1 cellular context compared by ENCODE assay signal in the genomic region with DNA sequence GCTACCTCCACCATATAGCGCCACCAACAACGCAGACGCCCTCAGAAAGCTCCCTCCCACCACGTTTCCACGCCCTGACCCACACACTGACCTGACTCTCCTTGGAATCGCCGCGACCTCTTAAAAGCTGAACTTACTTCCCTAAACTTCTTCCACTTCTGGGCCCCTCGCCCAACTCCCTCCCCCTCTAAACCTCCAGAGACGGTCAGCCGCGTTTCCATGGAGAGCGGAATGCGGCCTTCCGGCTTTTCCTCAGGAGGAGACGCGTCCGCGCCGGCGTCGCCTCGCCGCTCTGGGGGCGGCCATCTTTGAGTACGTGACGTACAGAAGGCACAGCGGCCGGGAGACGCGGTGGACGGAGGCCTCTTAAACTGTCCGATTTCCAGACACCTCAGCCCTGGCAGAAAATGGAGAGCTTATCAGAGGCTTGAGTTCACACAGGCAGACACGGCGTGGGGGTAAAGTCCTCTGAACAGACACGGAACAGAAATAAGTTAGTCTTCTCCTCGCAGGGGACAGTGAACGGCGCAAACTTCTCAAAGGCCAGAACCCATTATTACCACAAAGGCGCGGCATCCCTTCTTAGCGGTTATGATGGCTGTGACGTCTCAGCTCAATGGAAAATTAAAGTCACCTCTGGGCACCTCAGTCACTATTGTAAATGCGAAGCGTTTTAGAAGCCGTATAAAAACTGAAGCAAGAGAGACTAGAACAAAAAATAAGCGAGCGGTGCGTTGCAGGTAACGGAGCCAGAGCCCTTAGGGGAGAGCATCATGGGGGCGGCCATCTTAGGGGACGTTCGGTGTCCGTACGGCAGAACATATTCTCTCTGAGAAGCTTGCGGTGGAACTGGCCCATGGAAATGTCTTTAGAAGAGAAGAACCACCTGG.
TF ChIP-seq lines count a peak whose summit lies in the region.

A gene (minus strand): TSS at position 235 of the 890 bp plus-strand sequence. CDS start 1,970 bp downstream, outside the sequence.

TF ChIP-seq in K562, 482 proteins besides CTCF, POLR2A, EP300 and RAD21 (continued from another document and continues in another):
- TF ChIP-seq ATF1 (CRISPR knock-in tag; IDR thresholded peaks at IDR 0.05) (peak; percentile 49; the same call in 1 of the 2 replicates), ATF1 (tag; IDR thresholded peaks at IDR 0.05) (peak; percentile 93), NFATC3 (IDR thresholded peaks at IDR 0.05) (no peak), ZNF785 (CRISPR knock-in tag; IDR thresholded peaks at IDR 0.05) (no peak), XRCC3 (IDR thresholded peaks at IDR 0.05) (no peak), RFX1 (IDR thresholded peaks at IDR 0.05) (peak; percentile 91), ZC3H11A (IDR thresholded peaks at IDR 0.05; ENCODE audit: low read depth, low read length) (no peak), BDP1 (IDR thresholded peaks at IDR 0.05; ENCODE audit: insufficient read depth, insufficient read length) (no peak), CHCHD3 (CRISPR knock-in tag; IDR thresholded peaks at IDR 0.05) (no peak), XRCC5 (IDR thresholded peaks at IDR 0.05; ENCODE audit: low read depth, low read length) (no peak), KHSRP (IDR thresholded peaks at IDR 0.05) (no peak), NCOA4 (IDR thresholded peaks at IDR 0.05; ENCODE audit: partially characterized antibody) (no peak), SLC30A9 (CRISPR knock-in tag; IDR thresholded peaks at IDR 0.05) (no peak), RNF2 (IDR thresholded peaks at IDR 0.05) (peak; percentile 62), BMI1 (IDR thresholded peaks at IDR 0.05; ENCODE audit: low read length) (no peak), IRF2 (CRISPR knock-in tag; IDR thresholded peaks at IDR 0.05) (no peak), SPI1 (IDR thresholded peaks at IDR 0.05; ENCODE audit: borderline replicate concordance, low read depth, low read length) (peak; percentile 21; the same call in 1 of the 2 replicates), MTA1 (IDR thresholded peaks at IDR 0.05; ENCODE audit: borderline replicate concordance) (peak; percentile 85; the same call in 1 of the 2 replicates), BCOR (IDR thresholded peaks at IDR 0.05) (0 out of 2 replicates have a peak, but pooled peaks have one; percentile 35), KDM1A (IDR thresholded peaks at IDR 0.05) (no peak), ERF (CRISPR knock-in tag; IDR thresholded peaks at IDR 0.05) (peak; percentile 60; the same call in 1 of the 2 replicates), SNIP1 (IDR thresholded peaks at IDR 0.05; ENCODE audit: low read depth) (no peak)
- TF ChIP-seq, protein P1, sequence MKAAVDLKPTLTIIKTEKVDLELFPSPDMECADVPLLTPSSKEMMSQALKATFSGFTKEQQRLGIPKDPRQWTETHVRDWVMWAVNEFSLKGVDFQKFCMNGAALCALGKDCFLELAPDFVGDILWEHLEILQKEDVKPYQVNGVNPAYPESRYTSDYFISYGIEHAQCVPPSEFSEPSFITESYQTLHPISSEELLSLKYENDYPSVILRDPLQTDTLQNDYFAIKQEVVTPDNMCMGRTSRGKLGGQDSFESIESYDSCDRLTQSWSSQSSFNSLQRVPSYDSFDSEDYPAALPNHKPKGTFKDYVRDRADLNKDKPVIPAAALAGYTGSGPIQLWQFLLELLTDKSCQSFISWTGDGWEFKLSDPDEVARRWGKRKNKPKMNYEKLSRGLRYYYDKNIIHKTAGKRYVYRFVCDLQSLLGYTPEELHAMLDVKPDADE (conservative IDR thresholded peaks at IDR 0.05; ENCODE audit: control insufficient read depth, low read depth, low read length): peak; percentile 76
- TF ChIP-seq, protein P2, sequence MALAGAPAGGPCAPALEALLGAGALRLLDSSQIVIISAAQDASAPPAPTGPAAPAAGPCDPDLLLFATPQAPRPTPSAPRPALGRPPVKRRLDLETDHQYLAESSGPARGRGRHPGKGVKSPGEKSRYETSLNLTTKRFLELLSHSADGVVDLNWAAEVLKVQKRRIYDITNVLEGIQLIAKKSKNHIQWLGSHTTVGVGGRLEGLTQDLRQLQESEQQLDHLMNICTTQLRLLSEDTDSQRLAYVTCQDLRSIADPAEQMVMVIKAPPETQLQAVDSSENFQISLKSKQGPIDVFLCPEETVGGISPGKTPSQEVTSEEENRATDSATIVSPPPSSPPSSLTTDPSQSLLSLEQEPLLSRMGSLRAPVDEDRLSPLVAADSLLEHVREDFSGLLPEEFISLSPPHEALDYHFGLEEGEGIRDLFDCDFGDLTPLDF (CRISPR knock-in tag; IDR thresholded peaks at IDR 0.05): 0 out of 2 replicates have a peak, but pooled peaks have one; percentile 54
- TF ChIP-seq, protein P3, sequence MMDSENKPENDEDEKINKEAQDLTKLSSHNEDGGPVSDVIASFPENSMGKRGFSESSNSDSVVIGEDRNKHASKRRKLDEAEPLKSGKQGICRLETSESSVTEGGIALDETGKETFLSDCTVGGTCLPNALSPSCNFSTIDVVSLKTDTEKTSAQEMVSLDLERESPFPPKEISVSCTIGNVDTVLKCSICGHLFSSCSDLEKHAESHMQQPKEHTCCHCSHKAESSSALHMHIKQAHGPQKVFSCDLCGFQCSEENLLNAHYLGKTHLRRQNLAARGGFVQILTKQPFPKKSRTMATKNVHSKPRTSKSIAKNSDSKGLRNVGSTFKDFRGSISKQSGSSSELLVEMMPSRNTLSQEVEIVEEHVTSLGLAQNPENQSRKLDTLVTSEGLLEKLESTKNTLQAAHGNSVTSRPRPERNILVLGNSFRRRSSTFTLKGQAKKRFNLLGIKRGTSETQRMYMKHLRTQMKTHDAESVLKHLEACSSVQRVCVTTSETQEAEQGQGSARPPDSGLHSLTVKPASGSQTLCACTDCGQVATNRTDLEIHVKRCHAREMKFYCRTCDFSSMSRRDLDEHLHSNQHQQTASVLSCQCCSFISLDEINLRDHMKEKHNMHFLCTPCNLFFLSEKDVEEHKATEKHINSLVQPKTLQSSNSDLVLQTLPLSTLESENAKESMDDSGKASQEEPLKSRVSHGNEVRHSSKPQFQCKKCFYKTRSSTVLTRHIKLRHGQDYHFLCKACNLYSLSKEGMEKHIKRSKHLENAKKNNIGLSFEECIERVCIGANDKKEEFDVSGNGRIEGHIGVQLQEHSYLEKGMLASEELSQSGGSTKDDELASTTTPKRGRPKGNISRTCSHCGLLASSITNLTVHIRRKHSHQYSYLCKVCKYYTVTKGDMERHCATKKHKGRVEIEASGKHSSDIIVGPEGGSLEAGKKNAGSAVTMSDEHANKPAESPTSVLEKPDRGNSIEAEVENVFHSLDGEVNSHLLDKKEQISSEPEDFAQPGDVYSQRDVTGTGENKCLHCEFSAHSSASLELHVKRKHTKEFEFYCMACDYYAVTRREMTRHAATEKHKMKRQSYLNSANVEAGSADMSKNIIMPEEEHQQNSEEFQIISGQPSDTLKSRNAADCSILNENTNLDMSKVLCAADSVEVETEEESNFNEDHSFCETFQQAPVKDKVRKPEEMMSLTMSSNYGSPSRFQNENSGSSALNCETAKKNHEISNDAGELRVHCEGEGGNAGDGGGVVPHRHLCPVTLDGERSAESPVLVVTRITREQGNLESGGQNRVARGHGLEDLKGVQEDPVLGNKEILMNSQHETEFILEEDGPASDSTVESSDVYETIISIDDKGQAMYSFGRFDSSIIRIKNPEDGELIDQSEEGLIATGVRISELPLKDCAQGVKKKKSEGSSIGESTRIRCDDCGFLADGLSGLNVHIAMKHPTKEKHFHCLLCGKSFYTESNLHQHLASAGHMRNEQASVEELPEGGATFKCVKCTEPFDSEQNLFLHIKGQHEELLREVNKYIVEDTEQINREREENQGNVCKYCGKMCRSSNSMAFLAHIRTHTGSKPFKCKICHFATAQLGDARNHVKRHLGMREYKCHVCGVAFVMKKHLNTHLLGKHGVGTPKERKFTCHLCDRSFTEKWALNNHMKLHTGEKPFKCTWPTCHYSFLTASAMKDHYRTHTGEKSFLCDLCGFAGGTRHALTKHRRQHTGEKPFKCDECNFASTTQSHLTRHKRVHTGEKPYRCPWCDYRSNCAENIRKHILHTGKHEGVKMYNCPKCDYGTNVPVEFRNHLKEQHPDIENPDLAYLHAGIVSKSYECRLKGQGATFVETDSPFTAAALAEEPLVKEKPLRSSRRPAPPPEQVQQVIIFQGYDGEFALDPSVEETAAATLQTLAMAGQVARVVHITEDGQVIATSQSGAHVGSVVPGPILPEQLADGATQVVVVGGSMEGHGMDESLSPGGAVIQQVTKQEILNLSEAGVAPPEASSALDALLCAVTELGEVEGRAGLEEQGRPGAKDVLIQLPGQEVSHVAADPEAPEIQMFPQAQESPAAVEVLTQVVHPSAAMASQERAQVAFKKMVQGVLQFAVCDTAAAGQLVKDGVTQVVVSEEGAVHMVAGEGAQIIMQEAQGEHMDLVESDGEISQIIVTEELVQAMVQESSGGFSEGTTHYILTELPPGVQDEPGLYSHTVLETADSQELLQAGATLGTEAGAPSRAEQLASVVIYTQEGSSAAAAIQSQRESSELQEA (IDR thresholded peaks at IDR 0.05; ENCODE audit: low read depth): no peak; the same call in 1 of the 2 replicates
- TF ChIP-seq, protein P4, sequence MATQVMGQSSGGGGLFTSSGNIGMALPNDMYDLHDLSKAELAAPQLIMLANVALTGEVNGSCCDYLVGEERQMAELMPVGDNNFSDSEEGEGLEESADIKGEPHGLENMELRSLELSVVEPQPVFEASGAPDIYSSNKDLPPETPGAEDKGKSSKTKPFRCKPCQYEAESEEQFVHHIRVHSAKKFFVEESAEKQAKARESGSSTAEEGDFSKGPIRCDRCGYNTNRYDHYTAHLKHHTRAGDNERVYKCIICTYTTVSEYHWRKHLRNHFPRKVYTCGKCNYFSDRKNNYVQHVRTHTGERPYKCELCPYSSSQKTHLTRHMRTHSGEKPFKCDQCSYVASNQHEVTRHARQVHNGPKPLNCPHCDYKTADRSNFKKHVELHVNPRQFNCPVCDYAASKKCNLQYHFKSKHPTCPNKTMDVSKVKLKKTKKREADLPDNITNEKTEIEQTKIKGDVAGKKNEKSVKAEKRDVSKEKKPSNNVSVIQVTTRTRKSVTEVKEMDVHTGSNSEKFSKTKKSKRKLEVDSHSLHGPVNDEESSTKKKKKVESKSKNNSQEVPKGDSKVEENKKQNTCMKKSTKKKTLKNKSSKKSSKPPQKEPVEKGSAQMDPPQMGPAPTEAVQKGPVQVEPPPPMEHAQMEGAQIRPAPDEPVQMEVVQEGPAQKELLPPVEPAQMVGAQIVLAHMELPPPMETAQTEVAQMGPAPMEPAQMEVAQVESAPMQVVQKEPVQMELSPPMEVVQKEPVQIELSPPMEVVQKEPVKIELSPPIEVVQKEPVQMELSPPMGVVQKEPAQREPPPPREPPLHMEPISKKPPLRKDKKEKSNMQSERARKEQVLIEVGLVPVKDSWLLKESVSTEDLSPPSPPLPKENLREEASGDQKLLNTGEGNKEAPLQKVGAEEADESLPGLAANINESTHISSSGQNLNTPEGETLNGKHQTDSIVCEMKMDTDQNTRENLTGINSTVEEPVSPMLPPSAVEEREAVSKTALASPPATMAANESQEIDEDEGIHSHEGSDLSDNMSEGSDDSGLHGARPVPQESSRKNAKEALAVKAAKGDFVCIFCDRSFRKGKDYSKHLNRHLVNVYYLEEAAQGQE (CRISPR knock-in tag; IDR thresholded peaks at IDR 0.05; ENCODE audit: low read depth): no peak
- TF ChIP-seq, protein P5, sequence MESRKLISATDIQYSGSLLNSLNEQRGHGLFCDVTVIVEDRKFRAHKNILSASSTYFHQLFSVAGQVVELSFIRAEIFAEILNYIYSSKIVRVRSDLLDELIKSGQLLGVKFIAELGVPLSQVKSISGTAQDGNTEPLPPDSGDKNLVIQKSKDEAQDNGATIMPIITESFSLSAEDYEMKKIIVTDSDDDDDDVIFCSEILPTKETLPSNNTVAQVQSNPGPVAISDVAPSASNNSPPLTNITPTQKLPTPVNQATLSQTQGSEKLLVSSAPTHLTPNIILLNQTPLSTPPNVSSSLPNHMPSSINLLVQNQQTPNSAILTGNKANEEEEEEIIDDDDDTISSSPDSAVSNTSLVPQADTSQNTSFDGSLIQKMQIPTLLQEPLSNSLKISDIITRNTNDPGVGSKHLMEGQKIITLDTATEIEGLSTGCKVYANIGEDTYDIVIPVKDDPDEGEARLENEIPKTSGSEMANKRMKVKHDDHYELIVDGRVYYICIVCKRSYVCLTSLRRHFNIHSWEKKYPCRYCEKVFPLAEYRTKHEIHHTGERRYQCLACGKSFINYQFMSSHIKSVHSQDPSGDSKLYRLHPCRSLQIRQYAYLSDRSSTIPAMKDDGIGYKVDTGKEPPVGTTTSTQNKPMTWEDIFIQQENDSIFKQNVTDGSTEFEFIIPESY (CRISPR knock-in tag; IDR thresholded peaks at IDR 0.05): no peak
- TF ChIP-seq, protein P6, sequence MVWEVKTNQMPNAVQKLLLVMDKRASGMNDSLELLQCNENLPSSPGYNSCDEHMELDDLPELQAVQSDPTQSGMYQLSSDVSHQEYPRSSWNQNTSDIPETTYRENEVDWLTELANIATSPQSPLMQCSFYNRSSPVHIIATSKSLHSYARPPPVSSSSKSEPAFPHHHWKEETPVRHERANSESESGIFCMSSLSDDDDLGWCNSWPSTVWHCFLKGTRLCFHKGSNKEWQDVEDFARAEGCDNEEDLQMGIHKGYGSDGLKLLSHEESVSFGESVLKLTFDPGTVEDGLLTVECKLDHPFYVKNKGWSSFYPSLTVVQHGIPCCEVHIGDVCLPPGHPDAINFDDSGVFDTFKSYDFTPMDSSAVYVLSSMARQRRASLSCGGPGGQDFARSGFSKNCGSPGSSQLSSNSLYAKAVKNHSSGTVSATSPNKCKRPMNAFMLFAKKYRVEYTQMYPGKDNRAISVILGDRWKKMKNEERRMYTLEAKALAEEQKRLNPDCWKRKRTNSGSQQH (CRISPR knock-in tag; IDR thresholded peaks at IDR 0.05): 0 out of 2 replicates have a peak, but pooled peaks have one; percentile 55
- TF ChIP-seq, protein P7, sequence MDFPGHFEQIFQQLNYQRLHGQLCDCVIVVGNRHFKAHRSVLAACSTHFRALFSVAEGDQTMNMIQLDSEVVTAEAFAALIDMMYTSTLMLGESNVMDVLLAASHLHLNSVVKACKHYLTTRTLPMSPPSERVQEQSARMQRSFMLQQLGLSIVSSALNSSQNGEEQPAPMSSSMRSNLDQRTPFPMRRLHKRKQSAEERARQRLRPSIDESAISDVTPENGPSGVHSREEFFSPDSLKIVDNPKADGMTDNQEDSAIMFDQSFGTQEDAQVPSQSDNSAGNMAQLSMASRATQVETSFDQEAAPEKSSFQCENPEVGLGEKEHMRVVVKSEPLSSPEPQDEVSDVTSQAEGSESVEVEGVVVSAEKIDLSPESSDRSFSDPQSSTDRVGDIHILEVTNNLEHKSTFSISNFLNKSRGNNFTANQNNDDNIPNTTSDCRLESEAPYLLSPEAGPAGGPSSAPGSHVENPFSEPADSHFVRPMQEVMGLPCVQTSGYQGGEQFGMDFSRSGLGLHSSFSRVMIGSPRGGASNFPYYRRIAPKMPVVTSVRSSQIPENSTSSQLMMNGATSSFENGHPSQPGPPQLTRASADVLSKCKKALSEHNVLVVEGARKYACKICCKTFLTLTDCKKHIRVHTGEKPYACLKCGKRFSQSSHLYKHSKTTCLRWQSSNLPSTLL (IDR thresholded peaks at IDR 0.05): no peak
- TF ChIP-seq, protein P8, sequence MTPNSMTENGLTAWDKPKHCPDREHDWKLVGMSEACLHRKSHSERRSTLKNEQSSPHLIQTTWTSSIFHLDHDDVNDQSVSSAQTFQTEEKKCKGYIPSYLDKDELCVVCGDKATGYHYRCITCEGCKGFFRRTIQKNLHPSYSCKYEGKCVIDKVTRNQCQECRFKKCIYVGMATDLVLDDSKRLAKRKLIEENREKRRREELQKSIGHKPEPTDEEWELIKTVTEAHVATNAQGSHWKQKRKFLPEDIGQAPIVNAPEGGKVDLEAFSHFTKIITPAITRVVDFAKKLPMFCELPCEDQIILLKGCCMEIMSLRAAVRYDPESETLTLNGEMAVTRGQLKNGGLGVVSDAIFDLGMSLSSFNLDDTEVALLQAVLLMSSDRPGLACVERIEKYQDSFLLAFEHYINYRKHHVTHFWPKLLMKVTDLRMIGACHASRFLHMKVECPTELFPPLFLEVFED (CRISPR knock-in tag; conservative IDR thresholded peaks at IDR 0.05): no peak
